In the genomic region with DNA sequence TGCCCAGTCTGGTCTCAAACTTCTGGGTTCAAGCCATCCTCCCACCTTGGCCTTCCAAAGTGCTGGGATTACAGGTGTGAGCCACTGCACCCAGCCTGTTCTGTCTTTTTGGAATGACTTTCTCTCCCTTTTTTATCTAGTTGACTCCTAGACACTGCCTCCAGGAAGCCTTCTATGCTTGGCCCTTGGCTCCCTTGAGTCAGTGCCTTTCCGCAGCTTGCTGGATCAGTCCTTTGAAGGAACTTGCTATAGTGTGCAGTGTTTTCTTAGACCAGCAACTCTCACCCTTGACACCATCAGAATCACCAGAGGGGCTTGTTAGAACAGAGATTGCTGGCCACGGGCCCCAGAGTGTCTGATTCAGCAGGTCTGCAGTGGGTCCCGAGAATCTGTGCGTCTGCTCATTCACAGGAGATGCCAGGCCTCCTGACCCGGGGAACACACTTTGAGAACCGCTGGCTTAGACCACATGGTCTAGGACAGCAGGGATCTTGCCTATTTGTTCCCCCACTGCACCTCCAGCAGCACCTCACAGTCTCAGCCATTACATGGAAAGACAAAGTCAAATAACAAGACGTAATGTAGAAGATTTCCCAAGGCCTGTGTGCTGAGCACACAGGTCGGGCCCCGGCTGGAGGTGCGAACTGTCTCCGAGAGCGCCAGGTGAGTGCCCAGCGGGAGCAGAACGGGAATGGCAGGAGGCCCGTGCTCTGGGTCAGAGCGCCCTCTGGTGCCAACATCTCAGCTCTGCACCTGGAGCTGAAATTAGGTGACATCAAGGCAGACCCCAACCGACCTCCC, we compare ENCODE assay signal across 8 cellular contexts. TPM values are rescaled to one million over a fixed set of nuclear protein-coding genes. Genes with fewer than 3 reads are reported as not detected.
A peak's percentile ranks its signal among the peaks of the same experiment; 100 is the strongest.
DNase-seq lines count a peak whose midpoint lies in the region; ATAC-seq and TF ChIP-seq lines count a peak whose summit lies in the region.

No MANE protein-coding gene starts in this region.

- POLR2A ChIA-PET in Panc1 (lab: Charles Lee) = interaction anchor here (0.5 to 2.1 kb wide), 3 partner anchors 11 to 94 kb away, joined by 10 to 12 read pairs (median 10); a partner anchor contains a TSS

- peak overlapping the region; percentile 78 for H3K27ac ChIP-seq in Panc1 (ENCODE audit: low read length)
- no peak overlapping the region for H3K27ac ChIP-seq in ovary

- TF ChIP-seq EP300 in ovary (IDR thresholded peaks at IDR 0.05) = no peak

- no peaks in the 10 kb centered on the region for H3K9me3 Mint-ChIP-seq in type B pancreatic cell

- peak overlapping the region; percentile 48 for H3K27ac Mint-ChIP-seq in type B pancreatic cell

- H3K9me3 ChIP-seq in Panc1 (ENCODE audit: control insufficient read depth, insufficient read depth, low read depth, low read length) (no peaks in the 10 kb centered on the region), ovary (no peaks in the 10 kb centered on the region)

- H3K27me3 ChIP-seq in Panc1 (ENCODE audit: control insufficient read depth, insufficient read depth, low read length) (no peaks in the 10 kb centered on the region), ovary (no peaks in the 10 kb centered on the region)

- in situ Hi-C loops in Panc1 (cut with HindIII; ENCODE audit: low pct_unique_long_range_greater_than_20kb, low sequenced_read_pairs) = no loop called here

- WGBS in ovary, 3 donors = 17 to 23% (median 17%) methylated on average over 17 of the region's 17 CpGs

- intact Hi-C loops in Panc1 (cut with micrococcal nuclease; ENCODE audit: unreplicated experiment) = loop anchor here (1.0 to 5.0 kb wide), 3 partner anchors 89 to 180 kb away; a partner anchor contains a TSS
- intact Hi-C loops in ovary (cut with DNase I) = loop anchor here (2.0 to 10.0 kb wide), 4 partner anchors 87 to 105 kb away; a partner anchor contains a TSS

- TF ChIP-seq CTCF in Panc1 (IDR thresholded peaks at IDR 0.05) = peak; percentile 97
- TF ChIP-seq CTCF in ovary (IDR thresholded peaks at IDR 0.05) = peak; percentile 73 to 79 (median 77)
- peak; percentile 92 for TF ChIP-seq CTCF in type B pancreatic cell (conservative IDR thresholded peaks at IDR 0.05)

- no TSS peak for BruUV-seq in Panc1 (replicated peaks; lab: Mats Ljungman, UMichigan)

- no peaks in the 10 kb centered on the region for H3K27me3 Mint-ChIP-seq in type B pancreatic cell

- H3K4me3 Mint-ChIP-seq in type B pancreatic cell = no peak overlapping the region

- H3K4me1 Mint-ChIP-seq in type B pancreatic cell (ENCODE audit: unreplicated experiment) = peaks cover 4% of the 10 kb centered on the region

- CTCF ChIA-PET in Panc1 (lab: Charles Lee) = interaction anchor here (0.6 to 3.8 kb wide), 9 partner anchors 63 to 504 kb away, joined by 3 to 47 read pairs (median 8); a partner anchor contains a TSS

- TF ChIP-seq POLR2A in ovary (IDR thresholded peaks at IDR 0.05) = no peak

- DNase-seq in COLO829 (ENCODE audit: low spot score) = peak; percentile 65
- peak in 44 of 76 experiments; percentile 2 to 47 (median 18) for DNase-seq in HUDEP-2 (lab: John Stamatoyannopoulos, UW; ENCODE audit: unreplicated experiment in 76 of 76)
- DNase-seq in Panc1 (ENCODE audit: low read depth, low spot score) = peak; percentile 66
- DNase-seq in activated T-helper 1 cell treated with Interleukin-2 at 50 U/mL for 16 hours (ENCODE audit: low read depth) = peak; percentile 50
- peak; percentile 27 for DNase-seq in foreskin melanocyte
- DNase-seq in ovary = peak; percentile 63 to 82 (median 68)
- DNase-seq in type B pancreatic cell (ENCODE audit: extremely low spot score, unreplicated experiment) = peak; percentile 84

- H3K36me3 ChIP-seq in Panc1 (ENCODE audit: control insufficient read depth, insufficient read depth, low read length) = no peaks in the 10 kb centered on the region
- no peaks in the 10 kb centered on the region for H3K36me3 ChIP-seq in ovary

- H3K4me3 ChIP-seq in Panc1 (ENCODE audit: low read depth in 2 of 2, low read length in 2 of 2) (no peak overlapping the region), ovary (no peak overlapping the region)

- H3K4me1 ChIP-seq in Panc1 (ENCODE audit: control insufficient read depth, insufficient read depth, low read length) = peaks cover 28% of the 10 kb centered on the region
- no peaks in the 10 kb centered on the region for H3K4me1 ChIP-seq in ovary (ENCODE audit: insufficient read depth)

- ATAC-seq in Panc1 (peak; percentile 80), GM18502 (IDR thresholded peaks at IDR 0.05; ENCODE audit: poor library complexity, unreplicated experiment) (no peak)

- no peaks in the 10 kb centered on the region for H3K36me3 Mint-ChIP-seq in type B pancreatic cell

RNA-seq across cellular contexts. Expression of a gene that starts 27.4 kb away (rescaled TPM):
- total RNA-seq in Panc1 (2021; ENCODE audit: unreplicated experiment) = 166 TPM
- polyA plus RNA-seq in Panc1 (2012; ENCODE audit: insufficient read length) = 83.3 TPM
- total RNA-seq in ovary = 10 to 100 TPM in 6 of 7 donors, 1 to 10 TPM in 1; 8.2 to 34.3 (median 22.6) TPM
- 10 to 100 TPM in 1 of 2 donors, 1 to 10 TPM in 1; 5.9 to 23.2 TPM for polyA plus RNA-seq in ovary
- 34.3 and 60.5 TPM in 2 replicates for total RNA-seq in type B pancreatic cell (ENCODE audit: low replicate concordance)

Comparison
In these comparisons a context has a peak if more than half of its experiments do, and no peak if none do; other contexts are left out.
1. DNase-seq: peak in every context shown above with its lines; median percentile 84 in type B pancreatic cell; 68 in ovary; 66 in Panc1; 65 in COLO829; 50 in activated T-helper 1 cell treated with Interleukin-2 at 50 U/mL for 16 hours; 27 in foreskin melanocyte; 18 in HUDEP-2.